ENCODE assay signal across 1 cellular context in genomic region chr2:42801388-42801787, GRCh38.
TF ChIP-seq lines count a peak whose summit lies in the region.

No MANE protein-coding gene starts in this region.

TF ChIP-seq in HepG2, 621 proteins besides CTCF, POLR2A, EP300 and RAD21:
- TF ChIP-seq POLR2G (IDR thresholded peaks at IDR 0.05; ENCODE audit: low read depth, low read length) (0 out of 2 replicates have a peak, but pooled peaks have one; percentile 16), RBM22 (optimal IDR thresholded peaks at IDR 0.05; ENCODE audit: low read length) (peak; percentile 27), ZNF256 (CRISPR knock-in tag; conservative IDR thresholded peaks at IDR 0.05) (no peak)
